In the genomic region with DNA sequence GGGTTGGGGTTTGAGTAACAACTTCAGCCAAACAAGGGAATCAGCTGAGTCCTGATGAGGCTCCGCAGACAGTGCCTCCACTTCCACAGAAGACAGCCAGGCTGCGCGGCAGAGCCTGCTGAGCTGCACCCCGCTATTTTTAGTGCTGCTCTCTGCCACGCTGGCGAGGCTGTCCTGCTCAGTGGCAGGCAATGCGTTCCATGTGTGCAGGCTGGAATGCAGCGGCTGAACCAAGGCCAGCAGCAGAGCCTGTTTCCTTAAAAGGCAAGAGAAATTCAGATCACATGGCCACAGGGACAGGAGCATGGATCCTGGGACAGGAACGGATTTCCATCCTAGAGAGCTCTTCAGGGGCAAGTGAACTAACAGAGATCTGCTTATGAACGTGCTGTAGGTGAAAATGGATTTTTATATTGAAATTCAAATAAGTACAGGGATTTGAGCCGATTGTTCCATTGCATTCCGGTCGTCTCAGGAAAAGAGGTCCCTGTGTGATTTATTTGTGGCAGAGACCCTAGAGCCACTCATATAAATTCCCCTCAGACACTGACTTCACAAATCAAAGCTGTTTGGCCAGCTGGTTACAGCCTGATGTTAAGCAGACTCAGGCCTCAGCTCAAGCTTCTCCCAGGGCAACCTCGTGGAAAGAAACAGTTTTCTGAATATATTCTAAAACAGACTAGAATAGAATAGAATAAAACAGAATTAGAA, we compare ENCODE assay signal across 1 cellular context.
A peak's percentile ranks its signal among the peaks of the same experiment; 100 is the strongest.
TF ChIP-seq lines count a peak whose summit lies in the region.

No MANE protein-coding gene starts in this region.

TF ChIP-seq in HepG2, 621 proteins besides CTCF, POLR2A, EP300 and RAD21 (continued from another document):
- TF ChIP-seq RXRB (CRISPR knock-in tag; IDR thresholded peaks at IDR 0.05; ENCODE audit: borderline replicate concordance) (peak; percentile 16; the same call in 1 of the 2 replicates), ZNF30 (CRISPR knock-in tag; IDR thresholded peaks at IDR 0.05) (no peak), ZMAT3 (CRISPR knock-in tag; conservative IDR thresholded peaks at IDR 0.05) (0 out of 2 replicates have a peak, but pooled peaks have one; percentile 33), KDM2A (CRISPR knock-in tag; IDR thresholded peaks at IDR 0.05; ENCODE audit: borderline replicate concordance, low read depth) (peak; percentile 40; the same call in 1 of the 2 replicates), KDM3A (CRISPR knock-in tag; IDR thresholded peaks at IDR 0.05; ENCODE audit: low read depth) (no peak), ZNF292 (CRISPR knock-in tag; IDR thresholded peaks at IDR 0.05; ENCODE audit: borderline replicate concordance, low read depth) (peak; percentile 78; the same call in 1 of the 2 replicates), ZNF230 (CRISPR knock-in tag; IDR thresholded peaks at IDR 0.05) (no peak), ZNF792 (CRISPR knock-in tag; IDR thresholded peaks at IDR 0.05) (0 out of 2 replicates have a peak, but pooled peaks have one; percentile 32), SIX1 (CRISPR knock-in tag; IDR thresholded peaks at IDR 0.05; ENCODE audit: borderline replicate concordance) (no peak), ZFY (CRISPR knock-in tag; IDR thresholded peaks at IDR 0.05) (peak; percentile 37; the same call in 1 of the 2 replicates), YY1 (IDR thresholded peaks at IDR 0.05; ENCODE audit: insufficient read depth, insufficient replicate concordance, low read depth, low read length) (no peak), RXRA (CRISPR knock-in tag; IDR thresholded peaks at IDR 0.05) (no peak), YEATS2 (CRISPR knock-in tag; IDR thresholded peaks at IDR 0.05; ENCODE audit: borderline replicate concordance) (peak; percentile 27; the same call in 1 of the 2 replicates), CBFB (CRISPR knock-in tag; IDR thresholded peaks at IDR 0.05) (0 out of 2 replicates have a peak, but pooled peaks have one; percentile 30), YEATS4 (CRISPR knock-in tag; IDR thresholded peaks at IDR 0.05; ENCODE audit: borderline replicate concordance) (0 out of 2 replicates have a peak, but pooled peaks have one; percentile 39), SMAD3 (CRISPR knock-in tag; IDR thresholded peaks at IDR 0.05) (no peak), HCFC1 (IDR thresholded peaks at IDR 0.05; ENCODE audit: low read depth, low read length) (no peak), ZNF331 (CRISPR knock-in tag; IDR thresholded peaks at IDR 0.05) (peak; percentile 86), ZMYM4 (CRISPR knock-in tag; IDR thresholded peaks at IDR 0.05) (peak; percentile 49), NFIB (CRISPR knock-in tag; IDR thresholded peaks at IDR 0.05; ENCODE audit: borderline replicate concordance) (no peak)
- TF ChIP-seq, protein P1, sequence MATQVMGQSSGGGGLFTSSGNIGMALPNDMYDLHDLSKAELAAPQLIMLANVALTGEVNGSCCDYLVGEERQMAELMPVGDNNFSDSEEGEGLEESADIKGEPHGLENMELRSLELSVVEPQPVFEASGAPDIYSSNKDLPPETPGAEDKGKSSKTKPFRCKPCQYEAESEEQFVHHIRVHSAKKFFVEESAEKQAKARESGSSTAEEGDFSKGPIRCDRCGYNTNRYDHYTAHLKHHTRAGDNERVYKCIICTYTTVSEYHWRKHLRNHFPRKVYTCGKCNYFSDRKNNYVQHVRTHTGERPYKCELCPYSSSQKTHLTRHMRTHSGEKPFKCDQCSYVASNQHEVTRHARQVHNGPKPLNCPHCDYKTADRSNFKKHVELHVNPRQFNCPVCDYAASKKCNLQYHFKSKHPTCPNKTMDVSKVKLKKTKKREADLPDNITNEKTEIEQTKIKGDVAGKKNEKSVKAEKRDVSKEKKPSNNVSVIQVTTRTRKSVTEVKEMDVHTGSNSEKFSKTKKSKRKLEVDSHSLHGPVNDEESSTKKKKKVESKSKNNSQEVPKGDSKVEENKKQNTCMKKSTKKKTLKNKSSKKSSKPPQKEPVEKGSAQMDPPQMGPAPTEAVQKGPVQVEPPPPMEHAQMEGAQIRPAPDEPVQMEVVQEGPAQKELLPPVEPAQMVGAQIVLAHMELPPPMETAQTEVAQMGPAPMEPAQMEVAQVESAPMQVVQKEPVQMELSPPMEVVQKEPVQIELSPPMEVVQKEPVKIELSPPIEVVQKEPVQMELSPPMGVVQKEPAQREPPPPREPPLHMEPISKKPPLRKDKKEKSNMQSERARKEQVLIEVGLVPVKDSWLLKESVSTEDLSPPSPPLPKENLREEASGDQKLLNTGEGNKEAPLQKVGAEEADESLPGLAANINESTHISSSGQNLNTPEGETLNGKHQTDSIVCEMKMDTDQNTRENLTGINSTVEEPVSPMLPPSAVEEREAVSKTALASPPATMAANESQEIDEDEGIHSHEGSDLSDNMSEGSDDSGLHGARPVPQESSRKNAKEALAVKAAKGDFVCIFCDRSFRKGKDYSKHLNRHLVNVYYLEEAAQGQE (IDR thresholded peaks at IDR 0.05; ENCODE audit: borderline replicate concordance in 1 of 2, low read depth in 1 of 2, low read length in 2 of 2), result 0 out of 4 replicates have a peak, but pooled peaks of 1 of the 2 experiments have one; percentile 9
- TF ChIP-seq, protein P2, sequence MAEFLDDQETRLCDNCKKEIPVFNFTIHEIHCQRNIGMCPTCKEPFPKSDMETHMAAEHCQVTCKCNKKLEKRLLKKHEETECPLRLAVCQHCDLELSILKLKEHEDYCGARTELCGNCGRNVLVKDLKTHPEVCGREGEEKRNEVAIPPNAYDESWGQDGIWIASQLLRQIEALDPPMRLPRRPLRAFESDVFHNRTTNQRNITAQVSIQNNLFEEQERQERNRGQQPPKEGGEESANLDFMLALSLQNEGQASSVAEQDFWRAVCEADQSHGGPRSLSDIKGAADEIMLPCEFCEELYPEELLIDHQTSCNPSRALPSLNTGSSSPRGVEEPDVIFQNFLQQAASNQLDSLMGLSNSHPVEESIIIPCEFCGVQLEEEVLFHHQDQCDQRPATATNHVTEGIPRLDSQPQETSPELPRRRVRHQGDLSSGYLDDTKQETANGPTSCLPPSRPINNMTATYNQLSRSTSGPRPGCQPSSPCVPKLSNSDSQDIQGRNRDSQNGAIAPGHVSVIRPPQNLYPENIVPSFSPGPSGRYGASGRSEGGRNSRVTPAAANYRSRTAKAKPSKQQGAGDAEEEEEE (CRISPR knock-in tag; IDR thresholded peaks at IDR 0.05; ENCODE audit: borderline replicate concordance), result no peak
- TF ChIP-seq, protein P3, sequence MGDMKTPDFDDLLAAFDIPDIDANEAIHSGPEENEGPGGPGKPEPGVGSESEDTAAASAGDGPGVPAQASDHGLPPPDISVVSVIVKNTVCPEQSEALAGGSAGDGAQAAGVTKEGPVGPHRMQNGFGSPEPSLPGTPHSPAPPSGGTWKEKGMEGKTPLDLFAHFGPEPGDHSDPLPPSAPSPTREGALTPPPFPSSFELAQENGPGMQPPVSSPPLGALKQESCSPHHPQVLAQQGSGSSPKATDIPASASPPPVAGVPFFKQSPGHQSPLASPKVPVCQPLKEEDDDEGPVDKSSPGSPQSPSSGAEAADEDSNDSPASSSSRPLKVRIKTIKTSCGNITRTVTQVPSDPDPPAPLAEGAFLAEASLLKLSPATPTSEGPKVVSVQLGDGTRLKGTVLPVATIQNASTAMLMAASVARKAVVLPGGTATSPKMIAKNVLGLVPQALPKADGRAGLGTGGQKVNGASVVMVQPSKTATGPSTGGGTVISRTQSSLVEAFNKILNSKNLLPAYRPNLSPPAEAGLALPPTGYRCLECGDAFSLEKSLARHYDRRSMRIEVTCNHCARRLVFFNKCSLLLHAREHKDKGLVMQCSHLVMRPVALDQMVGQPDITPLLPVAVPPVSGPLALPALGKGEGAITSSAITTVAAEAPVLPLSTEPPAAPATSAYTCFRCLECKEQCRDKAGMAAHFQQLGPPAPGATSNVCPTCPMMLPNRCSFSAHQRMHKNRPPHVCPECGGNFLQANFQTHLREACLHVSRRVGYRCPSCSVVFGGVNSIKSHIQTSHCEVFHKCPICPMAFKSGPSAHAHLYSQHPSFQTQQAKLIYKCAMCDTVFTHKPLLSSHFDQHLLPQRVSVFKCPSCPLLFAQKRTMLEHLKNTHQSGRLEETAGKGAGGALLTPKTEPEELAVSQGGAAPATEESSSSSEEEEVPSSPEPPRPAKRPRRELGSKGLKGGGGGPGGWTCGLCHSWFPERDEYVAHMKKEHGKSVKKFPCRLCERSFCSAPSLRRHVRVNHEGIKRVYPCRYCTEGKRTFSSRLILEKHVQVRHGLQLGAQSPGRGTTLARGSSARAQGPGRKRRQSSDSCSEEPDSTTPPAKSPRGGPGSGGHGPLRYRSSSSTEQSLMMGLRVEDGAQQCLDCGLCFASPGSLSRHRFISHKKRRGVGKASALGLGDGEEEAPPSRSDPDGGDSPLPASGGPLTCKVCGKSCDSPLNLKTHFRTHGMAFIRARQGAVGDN (CRISPR knock-in tag; IDR thresholded peaks at IDR 0.05), result peak; percentile 71
- TF ChIP-seq, protein P4, sequence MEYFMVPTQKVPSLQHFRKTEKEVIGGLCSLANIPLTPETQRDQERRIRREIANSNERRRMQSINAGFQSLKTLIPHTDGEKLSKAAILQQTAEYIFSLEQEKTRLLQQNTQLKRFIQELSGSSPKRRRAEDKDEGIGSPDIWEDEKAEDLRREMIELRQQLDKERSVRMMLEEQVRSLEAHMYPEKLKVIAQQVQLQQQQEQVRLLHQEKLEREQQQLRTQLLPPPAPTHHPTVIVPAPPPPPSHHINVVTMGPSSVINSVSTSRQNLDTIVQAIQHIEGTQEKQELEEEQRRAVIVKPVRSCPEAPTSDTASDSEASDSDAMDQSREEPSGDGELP (IDR thresholded peaks at IDR 0.05; ENCODE audit: borderline replicate concordance, low read depth), result peak; percentile 39; the same call in 1 of the 2 replicates
- TF ChIP-seq, protein P5, sequence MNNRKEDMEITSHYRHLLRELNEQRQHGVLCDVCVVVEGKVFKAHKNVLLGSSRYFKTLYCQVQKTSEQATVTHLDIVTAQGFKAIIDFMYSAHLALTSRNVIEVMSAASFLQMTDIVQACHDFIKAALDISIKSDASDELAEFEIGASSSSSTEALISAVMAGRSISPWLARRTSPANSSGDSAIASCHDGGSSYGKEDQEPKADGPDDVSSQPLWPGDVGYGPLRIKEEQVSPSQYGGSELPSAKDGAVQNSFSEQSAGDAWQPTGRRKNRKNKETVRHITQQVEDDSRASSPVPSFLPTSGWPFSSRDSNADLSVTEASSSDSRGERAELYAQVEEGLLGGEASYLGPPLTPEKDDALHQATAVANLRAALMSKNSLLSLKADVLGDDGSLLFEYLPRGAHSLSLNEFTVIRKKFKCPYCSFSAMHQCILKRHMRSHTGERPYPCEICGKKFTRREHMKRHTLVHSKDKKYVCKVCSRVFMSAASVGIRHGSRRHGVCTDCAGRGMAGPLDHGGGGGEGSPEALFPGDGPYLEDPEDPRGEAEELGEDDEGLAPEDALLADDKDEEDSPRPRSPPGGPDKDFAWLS (CRISPR knock-in tag; IDR thresholded peaks at IDR 0.05; ENCODE audit: borderline replicate concordance), result no peak
- TF ChIP-seq, protein P6, sequence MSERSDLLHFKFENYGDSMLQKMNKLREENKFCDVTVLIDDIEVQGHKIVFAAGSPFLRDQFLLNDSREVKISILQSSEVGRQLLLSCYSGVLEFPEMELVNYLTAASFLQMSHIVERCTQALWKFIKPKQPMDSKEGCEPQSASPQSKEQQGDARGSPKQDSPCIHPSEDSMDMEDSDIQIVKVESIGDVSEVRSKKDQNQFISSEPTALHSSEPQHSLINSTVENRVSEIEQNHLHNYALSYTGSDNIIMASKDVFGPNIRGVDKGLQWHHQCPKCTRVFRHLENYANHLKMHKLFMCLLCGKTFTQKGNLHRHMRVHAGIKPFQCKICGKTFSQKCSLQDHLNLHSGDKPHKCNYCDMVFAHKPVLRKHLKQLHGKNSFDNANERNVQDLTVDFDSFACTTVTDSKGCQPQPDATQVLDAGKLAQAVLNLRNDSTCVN (CRISPR knock-in tag; IDR thresholded peaks at IDR 0.05; ENCODE audit: borderline replicate concordance), result peak; percentile 44; the same call in 1 of the 2 replicates
- TF ChIP-seq, protein P7, sequence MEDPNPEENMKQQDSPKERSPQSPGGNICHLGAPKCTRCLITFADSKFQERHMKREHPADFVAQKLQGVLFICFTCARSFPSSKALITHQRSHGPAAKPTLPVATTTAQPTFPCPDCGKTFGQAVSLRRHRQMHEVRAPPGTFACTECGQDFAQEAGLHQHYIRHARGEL (CRISPR knock-in tag; IDR thresholded peaks at IDR 0.05), result no peak
- TF ChIP-seq, protein P8, sequence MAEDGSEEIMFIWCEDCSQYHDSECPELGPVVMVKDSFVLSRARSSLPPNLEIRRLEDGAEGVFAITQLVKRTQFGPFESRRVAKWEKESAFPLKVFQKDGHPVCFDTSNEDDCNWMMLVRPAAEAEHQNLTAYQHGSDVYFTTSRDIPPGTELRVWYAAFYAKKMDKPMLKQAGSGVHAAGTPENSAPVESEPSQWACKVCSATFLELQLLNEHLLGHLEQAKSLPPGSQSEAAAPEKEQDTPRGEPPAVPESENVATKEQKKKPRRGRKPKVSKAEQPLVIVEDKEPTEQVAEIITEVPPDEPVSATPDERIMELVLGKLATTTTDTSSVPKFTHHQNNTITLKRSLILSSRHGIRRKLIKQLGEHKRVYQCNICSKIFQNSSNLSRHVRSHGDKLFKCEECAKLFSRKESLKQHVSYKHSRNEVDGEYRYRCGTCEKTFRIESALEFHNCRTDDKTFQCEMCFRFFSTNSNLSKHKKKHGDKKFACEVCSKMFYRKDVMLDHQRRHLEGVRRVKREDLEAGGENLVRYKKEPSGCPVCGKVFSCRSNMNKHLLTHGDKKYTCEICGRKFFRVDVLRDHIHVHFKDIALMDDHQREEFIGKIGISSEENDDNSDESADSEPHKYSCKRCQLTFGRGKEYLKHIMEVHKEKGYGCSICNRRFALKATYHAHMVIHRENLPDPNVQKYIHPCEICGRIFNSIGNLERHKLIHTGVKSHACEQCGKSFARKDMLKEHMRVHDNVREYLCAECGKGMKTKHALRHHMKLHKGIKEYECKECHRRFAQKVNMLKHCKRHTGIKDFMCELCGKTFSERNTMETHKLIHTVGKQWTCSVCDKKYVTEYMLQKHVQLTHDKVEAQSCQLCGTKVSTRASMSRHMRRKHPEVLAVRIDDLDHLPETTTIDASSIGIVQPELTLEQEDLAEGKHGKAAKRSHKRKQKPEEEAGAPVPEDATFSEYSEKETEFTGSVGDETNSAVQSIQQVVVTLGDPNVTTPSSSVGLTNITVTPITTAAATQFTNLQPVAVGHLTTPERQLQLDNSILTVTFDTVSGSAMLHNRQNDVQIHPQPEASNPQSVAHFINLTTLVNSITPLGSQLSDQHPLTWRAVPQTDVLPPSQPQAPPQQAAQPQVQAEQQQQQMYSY (CRISPR knock-in tag; IDR thresholded peaks at IDR 0.05), result peak; percentile 97
- TF ChIP-seq, protein P9, sequence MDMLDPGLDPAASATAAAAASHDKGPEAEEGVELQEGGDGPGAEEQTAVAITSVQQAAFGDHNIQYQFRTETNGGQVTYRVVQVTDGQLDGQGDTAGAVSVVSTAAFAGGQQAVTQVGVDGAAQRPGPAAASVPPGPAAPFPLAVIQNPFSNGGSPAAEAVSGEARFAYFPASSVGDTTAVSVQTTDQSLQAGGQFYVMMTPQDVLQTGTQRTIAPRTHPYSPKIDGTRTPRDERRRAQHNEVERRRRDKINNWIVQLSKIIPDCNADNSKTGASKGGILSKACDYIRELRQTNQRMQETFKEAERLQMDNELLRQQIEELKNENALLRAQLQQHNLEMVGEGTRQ (IDR thresholded peaks at IDR 0.05; ENCODE audit: low read depth, low read length), result peak; percentile 61
- TF ChIP-seq, protein P9 (CRISPR knock-in tag; IDR thresholded peaks at IDR 0.05; ENCODE audit: borderline replicate concordance), result peak; percentile 93
